Comparison of ENCODE assay signal across 2 cellular contexts in genomic region chr2:105038383-105039061, GRCh38.
TF ChIP-seq lines count a peak whose summit lies in the region.

No MANE protein-coding gene starts in this region.

TF ChIP-seq in SK-N-SH, 30 proteins besides CTCF, POLR2A, EP300 and RAD21 (continued from another document):
- no peak for TF ChIP-seq PBX3 (IDR thresholded peaks at IDR 0.05)
- TF ChIP-seq MEF2A (IDR thresholded peaks at IDR 0.05; ENCODE audit: borderline replicate concordance, low read depth) = no peak
- TF ChIP-seq GABPA (IDR thresholded peaks at IDR 0.05; ENCODE audit: low read depth) = no peak
- TF ChIP-seq TEAD4 (IDR thresholded peaks at IDR 0.05; ENCODE audit: borderline replicate concordance, insufficient read depth) = no peak
- TF ChIP-seq IRF3 (IDR thresholded peaks at IDR 0.05; ENCODE audit: low read depth, low read length) = no peak
- no peak for TF ChIP-seq TCF12 (IDR thresholded peaks at IDR 0.05)
- TF ChIP-seq FOXJ3 (CRISPR knock-in tag; IDR thresholded peaks at IDR 0.05) = no peak
- TF ChIP-seq GATA2 (CRISPR knock-in tag; IDR thresholded peaks at IDR 0.05) = no peak
- TF ChIP-seq FOSL2 (IDR thresholded peaks at IDR 0.05; ENCODE audit: borderline replicate concordance, low read depth) = no peak
- no peak for TF ChIP-seq RFX5 (IDR thresholded peaks at IDR 0.05; ENCODE audit: low read length)
TF ChIP-seq in SK-N-SH: peak in this region for 0.

TF ChIP-seq in SK-N-SH treated with all-trans-retinoic acid at 6 μM for 48 hours, 23 proteins besides CTCF, POLR2A, EP300 and RAD21 (continued from another document):
- TF ChIP-seq CSRNP3 (CRISPR knock-in tag; IDR thresholded peaks at IDR 0.05) (no peak), RARB (CRISPR knock-in tag; IDR thresholded peaks at IDR 0.05) (no peak), OSR1 (CRISPR knock-in tag; IDR thresholded peaks at IDR 0.05) (no peak)
